Comparison of ENCODE assay signal across 20 cellular contexts in genomic region chr13:110431851-110432294, GRCh38.
DNase-seq lines count a peak whose midpoint lies in the region; ATAC-seq and TF ChIP-seq lines count a peak whose summit lies in the region.
"Had no signal": no experiment of that assay in that cellular context is flagged by ENCODE, and none has a peak within 500 bp of the region (broad histone marks: within the 10 kb centered on the region; RNA-seq: fewer than 3 reads in every experiment).

No MANE protein-coding gene starts in this region.

- CTCF ChIA-PET in activated CD8-positive, alpha-beta T cell treated with anti-CD3 and anti-CD28 coated beads for 36 hours (lab: Charles Lee), result interaction anchor here (1.4 kb wide), 1 partner anchor 24 kb away, joined by 5 read pairs; no protein-coding TSS in a partner anchor
- CTCF ChIA-PET in activated CD4-positive, alpha-beta T cell treated with anti-CD3 and anti-CD28 coated beads, Interleukin-2, amount 10 ng/mL, durations not matched to agents 7 days and 5 days (lab: Charles Lee), result no interaction called here

- DNase-seq in mucosa of gallbladder (ENCODE audit: low spot score), result peak; percentile 45
- DNase-seq in activated CD8-positive, alpha-beta T cell treated with anti-CD3 and anti-CD28 coated beads for 36 hours, result no peak
- no peak for DNase-seq in activated CD4-positive, alpha-beta T cell treated with anti-CD3 and anti-CD28 coated beads, Interleukin-2, amount 10 ng/mL, durations not matched to agents 7 days and 5 days
- DNase-seq in activated CD4-positive, alpha-beta T cell treated with anti-CD3 and anti-CD28 coated beads for 48 hours, result no peak
- DNase-seq: activated CD4-positive, alpha-beta T cell treated with anti-CD3 and anti-CD28 coated beads, Interleukin-2, amount 10 ng/mL, durations not matched to agents 24 days and 14 days; activated CD8-positive, alpha-beta memory T cell treated with anti-CD3 and anti-CD28 coated beads, Interleukin-2, amount 50 U/mL, for 4 hours; activated naive CD8-positive, alpha-beta T cell treated with anti-CD3 and anti-CD28 coated beads, Interleukin-2, amount 10 ng/mL, durations not matched to agents 7 days and 5 days; CD4-positive, CD25-positive, alpha-beta regulatory T cell; dermis blood vessel endothelial cell; DMS 273 treated with DMSO at 0.1 percent for 48 hours; foreskin keratinocyte; NCI-H1694; OCI-M1; SHP77 had no signal

- H3K9me3 ChIP-seq in gastroesophageal sphincter (no peaks in the 10 kb centered on the region), subcutaneous abdominal adipose tissue (ENCODE audit: control insufficient read depth in 5 of 5, low read length in 5 of 5) (no peaks in the 10 kb centered on the region)
- H3K9me3 ChIP-seq: prostate gland had no signal

- peaks cover 0 to 43% (median 6%) of the 10 kb centered on the region in 3 donors for H3K4me1 ChIP-seq in gastroesophageal sphincter
- H3K4me1 ChIP-seq in subcutaneous abdominal adipose tissue (ENCODE audit: control insufficient read depth in 5 of 5, insufficient read depth in 5 of 5, low read length in 5 of 5), result peaks cover 7 to 28% (median 20%) of the 10 kb centered on the region in 5 donors
- H3K4me1 ChIP-seq: foreskin keratinocyte had no signal

- H3K27ac ChIP-seq in gastroesophageal sphincter (peak overlapping the region in 3 of 4 donors; percentile 30 to 75 (median 69)), subcutaneous abdominal adipose tissue (ENCODE audit: low read depth, low read length) (peak overlapping the region; percentile 80)
- H3K27ac ChIP-seq: foreskin keratinocyte had no signal

- no peak for TF ChIP-seq POLR2A in gastroesophageal sphincter (IDR thresholded peaks at IDR 0.05)

- ATAC-seq in SK-N-SH treated with all-trans-retinoic acid at 6 μM for 48 hours (peak; percentile 21; the same call in 1 of the 3 replicates), gastroesophageal sphincter (no peak)
- ATAC-seq in activated CD8-positive, alpha-beta T cell treated with anti-CD3 and anti-CD28 coated beads for 36 hours, result no peak
- ATAC-seq: K562 had no signal

- no peak overlapping the region for H3K4me3 ChIP-seq in gastroesophageal sphincter
- H3K4me3 ChIP-seq in subcutaneous abdominal adipose tissue (ENCODE audit: low read depth in 1 of 5, low read length in 5 of 5), result no peak overlapping the region
- H3K4me3 ChIP-seq: K562, prostate gland had no signal

- WGBS in gastroesophageal sphincter (ENCODE audit: low coverage in 1 of 2), 2 donors, result 33 to 60% methylated on average over 1 of the region's 6 CpGs

- H3K9ac ChIP-seq in subcutaneous abdominal adipose tissue (ENCODE audit: low read length in 5 of 5), result peak overlapping the region in 1 of 5 donors; percentile 19

- H3K4me1 Mint-ChIP-seq in activated CD8-positive, alpha-beta T cell treated with anti-CD3 and anti-CD28 coated beads for 36 hours (ENCODE audit: low read depth), result no peaks in the 10 kb centered on the region
- H3K4me1 Mint-ChIP-seq in activated CD4-positive, alpha-beta T cell treated with anti-CD3 and anti-CD28 coated beads, Interleukin-2, amount 10 ng/mL, durations not matched to agents 7 days and 5 days, result no peaks in the 10 kb centered on the region
- H3K4me1 Mint-ChIP-seq: activated CD4-positive, alpha-beta T cell treated with anti-CD3 and anti-CD28 coated beads, Interleukin-2, amount 10 ng/mL, durations not matched to agents 24 days and 14 days; activated naive CD8-positive, alpha-beta T cell treated with anti-CD3 and anti-CD28 coated beads, Interleukin-2, amount 10 ng/mL, durations not matched to agents 7 days and 5 days; CD4-positive, CD25-positive, alpha-beta regulatory T cell had no signal

- no peak overlapping the region for H3K4me3 Mint-ChIP-seq in activated CD8-positive, alpha-beta T cell treated with anti-CD3 and anti-CD28 coated beads for 36 hours
- no peak overlapping the region for H3K4me3 Mint-ChIP-seq in activated CD4-positive, alpha-beta T cell treated with anti-CD3 and anti-CD28 coated beads, Interleukin-2, amount 10 ng/mL, durations not matched to agents 7 days and 5 days
- H3K4me3 Mint-ChIP-seq: activated CD4-positive, alpha-beta T cell treated with anti-CD3 and anti-CD28 coated beads, Interleukin-2, amount 10 ng/mL, durations not matched to agents 24 days and 14 days; activated naive CD8-positive, alpha-beta T cell treated with anti-CD3 and anti-CD28 coated beads, Interleukin-2, amount 10 ng/mL, durations not matched to agents 7 days and 5 days; brain; CD4-positive, CD25-positive, alpha-beta regulatory T cell had no signal

- H3K36me3 Mint-ChIP-seq in activated CD8-positive, alpha-beta T cell treated with anti-CD3 and anti-CD28 coated beads for 36 hours (ENCODE audit: low read depth), result no peaks in the 10 kb centered on the region
- no peaks in the 10 kb centered on the region for H3K36me3 Mint-ChIP-seq in activated CD4-positive, alpha-beta T cell treated with anti-CD3 and anti-CD28 coated beads, Interleukin-2, amount 10 ng/mL, durations not matched to agents 7 days and 5 days (ENCODE audit: low read depth)
- H3K36me3 Mint-ChIP-seq: activated naive CD8-positive, alpha-beta T cell treated with anti-CD3 and anti-CD28 coated beads, Interleukin-2, amount 10 ng/mL, durations not matched to agents 7 days and 5 days; CD4-positive, CD25-positive, alpha-beta regulatory T cell had no signal

- TF ChIP-seq CTCF in gastroesophageal sphincter (IDR thresholded peaks at IDR 0.05), result no peak
- TF ChIP-seq CTCF in activated CD8-positive, alpha-beta T cell treated with anti-CD3 and anti-CD28 coated beads for 36 hours (IDR thresholded peaks at IDR 0.05), result no peak

- no peaks in the 10 kb centered on the region for H3K27me3 ChIP-seq in gastroesophageal sphincter
- no peaks in the 10 kb centered on the region for H3K27me3 ChIP-seq in subcutaneous abdominal adipose tissue (ENCODE audit: control insufficient read depth in 5 of 5, insufficient read depth in 4 of 5, low read length in 5 of 5)
- H3K27me3 ChIP-seq: foreskin keratinocyte had no signal

- POLR2A ChIA-PET in activated CD8-positive, alpha-beta T cell treated with anti-CD3 and anti-CD28 coated beads for 36 hours (lab: Charles Lee), result no interaction called here
- POLR2A ChIA-PET in activated CD4-positive, alpha-beta T cell treated with anti-CD3 and anti-CD28 coated beads, Interleukin-2, amount 10 ng/mL, durations not matched to agents 7 days and 5 days (lab: Charles Lee), result no interaction called here

- no peak overlapping the region for H3K27ac Mint-ChIP-seq in activated CD8-positive, alpha-beta T cell treated with anti-CD3 and anti-CD28 coated beads for 36 hours
- no peak overlapping the region for H3K27ac Mint-ChIP-seq in activated CD4-positive, alpha-beta T cell treated with anti-CD3 and anti-CD28 coated beads, Interleukin-2, amount 10 ng/mL, durations not matched to agents 7 days and 5 days
- H3K27ac Mint-ChIP-seq: activated CD4-positive, alpha-beta T cell treated with anti-CD3 and anti-CD28 coated beads, Interleukin-2, amount 10 ng/mL, durations not matched to agents 24 days and 14 days; activated naive CD8-positive, alpha-beta T cell treated with anti-CD3 and anti-CD28 coated beads, Interleukin-2, amount 10 ng/mL, durations not matched to agents 7 days and 5 days; brain; CD4-positive, CD25-positive, alpha-beta regulatory T cell had no signal

- intact Hi-C loops in activated CD8-positive, alpha-beta T cell treated with anti-CD3 and anti-CD28 coated beads for 36 hours (cut with micrococcal nuclease), result no loop called here

- no peaks in the 10 kb centered on the region for H3K9me3 Mint-ChIP-seq in activated CD8-positive, alpha-beta T cell treated with anti-CD3 and anti-CD28 coated beads for 36 hours
- no peaks in the 10 kb centered on the region for H3K9me3 Mint-ChIP-seq in activated CD4-positive, alpha-beta T cell treated with anti-CD3 and anti-CD28 coated beads, Interleukin-2, amount 10 ng/mL, durations not matched to agents 7 days and 5 days
- H3K9me3 Mint-ChIP-seq: activated CD4-positive, alpha-beta T cell treated with anti-CD3 and anti-CD28 coated beads, Interleukin-2, amount 10 ng/mL, durations not matched to agents 24 days and 14 days; activated naive CD8-positive, alpha-beta T cell treated with anti-CD3 and anti-CD28 coated beads, Interleukin-2, amount 10 ng/mL, durations not matched to agents 7 days and 5 days; brain; CD4-positive, CD25-positive, alpha-beta regulatory T cell had no signal

- no peak for TF ChIP-seq EP300 in gastroesophageal sphincter (IDR thresholded peaks at IDR 0.05)

- peaks cover 20% of the 10 kb centered on the region for H3K27me3 Mint-ChIP-seq in activated CD8-positive, alpha-beta T cell treated with anti-CD3 and anti-CD28 coated beads for 36 hours
- peaks cover 55% of the 10 kb centered on the region for H3K27me3 Mint-ChIP-seq in activated CD4-positive, alpha-beta T cell treated with anti-CD3 and anti-CD28 coated beads, Interleukin-2, amount 10 ng/mL, durations not matched to agents 7 days and 5 days
- H3K27me3 Mint-ChIP-seq: brain had no signal

- H3K36me3 ChIP-seq in gastroesophageal sphincter, result peaks cover 3 to 88% of the 10 kb centered on the region in 2 donors
- H3K36me3 ChIP-seq in subcutaneous abdominal adipose tissue (ENCODE audit: control insufficient read depth in 5 of 5, insufficient read depth in 5 of 5, low read length in 5 of 5), result peaks cover 27 to 86% (median 69%) of the 10 kb centered on the region in 5 donors
- H3K36me3 ChIP-seq: prostate gland had no signal

TF ChIP-seq in SK-N-SH treated with all-trans-retinoic acid at 6 μM for 48 hours, 23 proteins besides CTCF, POLR2A, EP300 and RAD21:
- no peak for TF ChIP-seq BACH2 (CRISPR knock-in tag; IDR thresholded peaks at IDR 0.05; ENCODE audit: borderline replicate concordance)
- TF ChIP-seq TOX (CRISPR knock-in tag; IDR thresholded peaks at IDR 0.05; ENCODE audit: borderline replicate concordance), result no peak
- TF ChIP-seq ZFP3 (CRISPR knock-in tag; IDR thresholded peaks at IDR 0.05), result no peak
- no peak for TF ChIP-seq SNAI2 (CRISPR knock-in tag; IDR thresholded peaks at IDR 0.05)
